ENCODE assay signal across 28 cellular contexts in the genomic region with DNA sequence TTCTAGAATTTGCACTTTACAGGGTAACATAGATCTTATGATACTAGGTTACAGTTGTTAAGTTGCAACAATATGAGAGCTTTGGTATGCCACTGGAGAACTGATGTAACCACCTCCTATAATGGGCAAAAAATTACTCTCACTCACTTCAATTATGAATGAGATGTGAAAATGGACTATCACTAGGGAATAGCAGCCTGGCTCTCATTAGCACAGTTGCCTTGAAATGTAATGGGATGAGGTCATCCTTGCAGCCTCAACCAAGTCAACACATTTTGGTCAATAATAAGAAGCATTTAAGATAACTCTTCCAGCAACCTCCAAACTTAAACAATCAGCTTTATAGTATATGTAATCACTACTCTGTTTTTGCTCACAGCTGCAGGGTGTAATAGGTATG.
DNase-seq lines count a peak whose midpoint lies in the region; ATAC-seq and TF ChIP-seq lines count a peak whose summit lies in the region.
"Had no signal": no experiment of that assay in that cellular context is flagged by ENCODE, and none has a peak within 500 bp of the region (broad histone marks: within the 10 kb centered on the region; RNA-seq: fewer than 3 reads in every experiment).

No MANE protein-coding gene starts in this region.

- DNase-seq in SK-N-SH (no peak), NCI-H1436 (lab: John Stamatoyannopoulos, UW) (peak; percentile 66), dedifferentiated amniotic fluid mesenchymal stem cell (ENCODE audit: extremely low spot score) (peak; percentile 18), sciatic nerve (ENCODE audit: low spot score) (no peak), progenitor cell of endocrine pancreas (ENCODE audit: low spot score, unreplicated experiment) (no peak), foreskin keratinocyte (no peak), NCI-H2029 (lab: John Stamatoyannopoulos, UW) (no peak)
- DNase-seq: activated CD4-positive, alpha-beta T cell treated with anti-CD3 and anti-CD28 coated beads for 48 hours; activated naive CD4-positive, alpha-beta T cell treated with Interleukin-2 at 50 U/mL for 16 hours; activated T-cell treated with anti-CD3 and anti-CD28 coated beads, Interleukin-2, amount 50 U/mL, for 48 hours; amniotic stem cell; Caco-2; colonic mucosa; endodermal cell; heart left ventricle; HFFc6; left colon; NCI-H1092 treated with DMSO at 0.1 percent for 48 hours; NCI-H2081 treated with DMSO at 0.1 percent for 48 hours; NCI-H510A treated with DMSO at 0.1 percent for 48 hours; stimulated activated CD4-positive, alpha-beta T cell treated with anti-CD3 and anti-CD28 coated beads, Interleukin-1b, Interleukin-23, amount 100 ng/mL, for 48 hours; T-helper 2 cell; trophoblast cell had no signal

- TF ChIP-seq CTCF in SK-N-SH (IDR thresholded peaks at IDR 0.05) (no peak), progenitor cell of endocrine pancreas (IDR thresholded peaks at IDR 0.05; ENCODE audit: unreplicated experiment) (no peak), foreskin keratinocyte (conservative IDR thresholded peaks at IDR 0.05) (no peak)

- TF ChIP-seq EP300 in SK-N-SH (IDR thresholded peaks at IDR 0.05; ENCODE audit: borderline replicate concordance in 1 of 2, low read depth in 1 of 2, low read length in 1 of 2), result no peak

- no peak overlapping the region for H3K27ac Mint-ChIP-seq in progenitor cell of endocrine pancreas
- H3K27ac Mint-ChIP-seq: endodermal cell, HFFc6 had no signal

- CTCF ChIA-PET in SK-N-SH (lab: Yijun Ruan, JAX), result no interaction called here

- H3K4me2 ChIP-seq in SK-N-SH, result no peak overlapping the region
- H3K4me2 ChIP-seq: BLaER1 treated with 17β-estradiol and CSF1 and Interleukin-3, amounts not matched to agents 10 nM and 100 nM had no signal

- no peaks in the 10 kb centered on the region for H3K9me3 Mint-ChIP-seq in progenitor cell of endocrine pancreas (ENCODE audit: low read depth)
- H3K9me3 Mint-ChIP-seq: endodermal cell, HFFc6 had no signal

- no peak overlapping the region for H3K9ac ChIP-seq in SK-N-SH
- H3K9ac ChIP-seq: BLaER1 treated with 17β-estradiol and CSF1 and Interleukin-3, amounts not matched to agents 10 nM and 100 nM had no signal

- H3K4me1 ChIP-seq in SK-N-SH (ENCODE audit: control insufficient read depth in 1 of 2, insufficient read depth in 2 of 2, low read depth in 1 of 2, low read length in 1 of 2), result peaks cover 9 to 22% of the 10 kb centered on the region in 2 experiments; a peak in 3 of 4 replicates
- H3K4me1 ChIP-seq in foreskin keratinocyte, result peaks cover 10% of the 10 kb centered on the region
- H3K4me1 ChIP-seq: Caco-2, colonic mucosa had no signal

- H3F3A ChIP-seq in SK-N-SH (replicated peaks; ENCODE audit: insufficient read depth), result no peaks in the 10 kb centered on the region

- no peak overlapping the region for H3K4me3 ChIP-seq in SK-N-SH (ENCODE audit: low read depth in 2 of 2, low read length in 1 of 2)
- H3K4me3 ChIP-seq: BLaER1 treated with 17β-estradiol and CSF1 and Interleukin-3, amounts not matched to agents 10 nM and 100 nM; breast epithelium; colonic mucosa; heart left ventricle; skin epidermis had no signal

- no peaks in the 10 kb centered on the region for H3K27me3 Mint-ChIP-seq in progenitor cell of endocrine pancreas

- H3K4me1 Mint-ChIP-seq in progenitor cell of endocrine pancreas (ENCODE audit: low read depth), result peaks cover 12% of the 10 kb centered on the region

- H3K9me2 ChIP-seq in SK-N-SH, result no peaks in the 10 kb centered on the region

- ATAC-seq in SK-N-SH treated with all-trans-retinoic acid at 6 μM for 48 hours, result peak; percentile 23; the same call in 1 of the 3 replicates
- ATAC-seq in sciatic nerve, result peak; percentile 45
- ATAC-seq in foreskin keratinocyte, result no peak
- ATAC-seq: left colon had no signal

- peaks cover 3% of the 10 kb centered on the region; the same call in 1 of the 2 replicates for H3K79me2 ChIP-seq in SK-N-SH (ENCODE audit: insufficient read depth)

- H3K27ac ChIP-seq in SK-N-SH (ENCODE audit: low read depth in 2 of 2, low read length in 1 of 2) (peak overlapping the region in 1 of 2 experiments; percentile 17; a peak in 1 of 4 replicates), foreskin keratinocyte (no peak overlapping the region)
- H3K27ac ChIP-seq: BLaER1 treated with 17β-estradiol and CSF1 and Interleukin-3, amounts not matched to agents 10 nM and 100 nM; breast epithelium; colonic mucosa; heart left ventricle; skin epidermis; VCaP had no signal

- no peaks in the 10 kb centered on the region for H3K9me3 ChIP-seq in SK-N-SH
- H3K9me3 ChIP-seq: BLaER1 treated with 17β-estradiol and CSF1 and Interleukin-3, amounts not matched to agents 10 nM and 100 nM; breast epithelium; Caco-2; colonic mucosa; heart left ventricle had no signal

- no peak for TF ChIP-seq RAD21 in SK-N-SH (IDR thresholded peaks at IDR 0.05; ENCODE audit: low read length)

- H3K27me3 ChIP-seq in SK-N-SH (ENCODE audit: insufficient read depth), result no peaks in the 10 kb centered on the region
- no peaks in the 10 kb centered on the region for H3K27me3 ChIP-seq in foreskin keratinocyte
- H3K27me3 ChIP-seq: BLaER1 treated with 17β-estradiol and CSF1 and Interleukin-3, amounts not matched to agents 10 nM and 100 nM; breast epithelium; colonic mucosa; heart left ventricle had no signal

- H3K4me3 Mint-ChIP-seq in progenitor cell of endocrine pancreas (ENCODE audit: low read depth), result no peak overlapping the region
- H3K4me3 Mint-ChIP-seq: endodermal cell, HFFc6 had no signal

- intact Hi-C loops in sciatic nerve (cut with DNase I), result no loop called here

- peaks cover 7 to 15% of the 10 kb centered on the region in 2 experiments for H3K36me3 ChIP-seq in SK-N-SH (replicated peaks in 1 of 2; ENCODE audit: control insufficient read depth in 1 of 2, insufficient read depth in 2 of 2, low read length in 1 of 2)
- H3K36me3 ChIP-seq: colonic mucosa had no signal

- peaks cover 11% of the 10 kb centered on the region for H3K36me3 Mint-ChIP-seq in progenitor cell of endocrine pancreas (ENCODE audit: insufficient read depth)

- no peaks in the 10 kb centered on the region for H4K20me1 ChIP-seq in SK-N-SH (ENCODE audit: insufficient read depth)

- H2AFZ ChIP-seq in SK-N-SH (ENCODE audit: low read depth), result no peak overlapping the region

- POLR2A ChIA-PET in SK-N-SH (lab: Yijun Ruan, JAX), result no interaction called here

TF ChIP-seq in SK-N-SH treated with all-trans-retinoic acid at 6 μM for 48 hours, 23 proteins besides CTCF, POLR2A, EP300 and RAD21 (continues in another document):
- no peak for TF ChIP-seq TOX (CRISPR knock-in tag; IDR thresholded peaks at IDR 0.05; ENCODE audit: borderline replicate concordance)
- no peak for TF ChIP-seq GLIS3 (CRISPR knock-in tag; IDR thresholded peaks at IDR 0.05)
- no peak for TF ChIP-seq ZNF70 (CRISPR knock-in tag; IDR thresholded peaks at IDR 0.05)
- TF ChIP-seq ESRRG (CRISPR knock-in tag; IDR thresholded peaks at IDR 0.05), result no peak
- no peak for TF ChIP-seq BACH2 (CRISPR knock-in tag; IDR thresholded peaks at IDR 0.05; ENCODE audit: borderline replicate concordance)
- TF ChIP-seq ZC3H10 (CRISPR knock-in tag; IDR thresholded peaks at IDR 0.05), result no peak
- TF ChIP-seq PPARA (CRISPR knock-in tag; IDR thresholded peaks at IDR 0.05; ENCODE audit: borderline replicate concordance), result no peak
- TF ChIP-seq PATZ1 (CRISPR knock-in tag; IDR thresholded peaks at IDR 0.05; ENCODE audit: borderline replicate concordance), result no peak

TF ChIP-seq in SK-N-SH, 30 proteins besides CTCF, POLR2A, EP300 and RAD21:
- TF ChIP-seq MEF2A (IDR thresholded peaks at IDR 0.05; ENCODE audit: borderline replicate concordance, low read depth) (no peak), POLR2AphosphoS5 (IDR thresholded peaks at IDR 0.05; ENCODE audit: low read depth, low read length) (no peak), RXRA (IDR thresholded peaks at IDR 0.05; ENCODE audit: borderline replicate concordance, low read depth) (no peak), MXI1 (IDR thresholded peaks at IDR 0.05; ENCODE audit: low read depth, low read length) (no peak), FOXJ3 (CRISPR knock-in tag; IDR thresholded peaks at IDR 0.05) (no peak), FOXM1 (IDR thresholded peaks at IDR 0.05; ENCODE audit: low read depth) (no peak), CHD2 (IDR thresholded peaks at IDR 0.05; ENCODE audit: low read length, partially characterized antibody) (no peak), GABPA (IDR thresholded peaks at IDR 0.05; ENCODE audit: low read depth) (no peak), TCF12 (IDR thresholded peaks at IDR 0.05) (no peak), TEAD4 (IDR thresholded peaks at IDR 0.05; ENCODE audit: borderline replicate concordance, insufficient read depth) (no peak), USF1 (IDR thresholded peaks at IDR 0.05; ENCODE audit: borderline replicate concordance, low read depth) (no peak), JUND (IDR thresholded peaks at IDR 0.05) (no peak), NFIC (IDR thresholded peaks at IDR 0.05; ENCODE audit: borderline replicate concordance) (no peak), RFX5 (IDR thresholded peaks at IDR 0.05; ENCODE audit: low read length) (no peak)
- TF ChIP-seq, protein P1, sequence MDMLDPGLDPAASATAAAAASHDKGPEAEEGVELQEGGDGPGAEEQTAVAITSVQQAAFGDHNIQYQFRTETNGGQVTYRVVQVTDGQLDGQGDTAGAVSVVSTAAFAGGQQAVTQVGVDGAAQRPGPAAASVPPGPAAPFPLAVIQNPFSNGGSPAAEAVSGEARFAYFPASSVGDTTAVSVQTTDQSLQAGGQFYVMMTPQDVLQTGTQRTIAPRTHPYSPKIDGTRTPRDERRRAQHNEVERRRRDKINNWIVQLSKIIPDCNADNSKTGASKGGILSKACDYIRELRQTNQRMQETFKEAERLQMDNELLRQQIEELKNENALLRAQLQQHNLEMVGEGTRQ (IDR thresholded peaks at IDR 0.05; ENCODE audit: borderline replicate concordance, low read depth, low read length), result no peak
- TF ChIP-seq, protein P2, sequence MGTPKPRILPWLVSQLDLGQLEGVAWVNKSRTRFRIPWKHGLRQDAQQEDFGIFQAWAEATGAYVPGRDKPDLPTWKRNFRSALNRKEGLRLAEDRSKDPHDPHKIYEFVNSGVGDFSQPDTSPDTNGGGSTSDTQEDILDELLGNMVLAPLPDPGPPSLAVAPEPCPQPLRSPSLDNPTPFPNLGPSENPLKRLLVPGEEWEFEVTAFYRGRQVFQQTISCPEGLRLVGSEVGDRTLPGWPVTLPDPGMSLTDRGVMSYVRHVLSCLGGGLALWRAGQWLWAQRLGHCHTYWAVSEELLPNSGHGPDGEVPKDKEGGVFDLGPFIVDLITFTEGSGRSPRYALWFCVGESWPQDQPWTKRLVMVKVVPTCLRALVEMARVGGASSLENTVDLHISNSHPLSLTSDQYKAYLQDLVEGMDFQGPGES (IDR thresholded peaks at IDR 0.05; ENCODE audit: low read depth, low read length), result no peak

Comparison
In these comparisons a context has a peak if more than half of its experiments do, and no peak if none do; other contexts are left out.
1. DNase-seq: peak in NCI-H1436 (single experiment) and dedifferentiated amniotic fluid mesenchymal stem cell (single experiment); none in SK-N-SH (single experiment), sciatic nerve (single experiment), progenitor cell of endocrine pancreas (single experiment), foreskin keratinocyte (0 of 2) and NCI-H2029 (single experiment).